In genomic region chr1:47231314-47232186, GRCh38 we compare ENCODE assay signal across 1 cellular context.
TF ChIP-seq lines count a peak whose summit lies in the region.

No MANE protein-coding gene starts in this region.

TF ChIP-seq in GM23338, 12 proteins besides CTCF, POLR2A, EP300 and RAD21 (continued from another document):
- TF ChIP-seq ZNF462 (CRISPR knock-in tag; IDR thresholded peaks at IDR 0.05) (no peak), CREB1 (CRISPR knock-in tag; IDR thresholded peaks at IDR 0.05; ENCODE audit: low read depth) (no peak), STAT1 (IDR thresholded peaks at IDR 0.05; ENCODE audit: unreplicated experiment) (no peak), EZH2phosphoT487 (IDR thresholded peaks at IDR 0.05; ENCODE audit: unreplicated experiment) (peak; percentile 96), POLR2AphosphoS5 (IDR thresholded peaks at IDR 0.05; ENCODE audit: low read depth) (no peak), JUNB (IDR thresholded peaks at IDR 0.05; ENCODE audit: unreplicated experiment) (no peak), ETS1 (IDR thresholded peaks at IDR 0.05) (no peak), EZH2 (IDR thresholded peaks at IDR 0.05; ENCODE audit: low read depth, unreplicated experiment) (peak; percentile 100)
